1 cellular context compared by ENCODE assay signal in genomic region chr12:49367381-49368239, GRCh38.
A peak's percentile ranks its signal among the peaks of the same experiment; 100 is the strongest.
TF ChIP-seq lines count a peak whose summit lies in the region.

Gene SPATS2, plus strand, starts transcription at chr12:49367462. Its CDS starts 93,551 bp downstream, at chr12:49461013.

TF ChIP-seq in K562, 482 proteins besides CTCF, POLR2A, EP300 and RAD21 (continued from another document and continues in another):
- TF ChIP-seq, protein P1, sequence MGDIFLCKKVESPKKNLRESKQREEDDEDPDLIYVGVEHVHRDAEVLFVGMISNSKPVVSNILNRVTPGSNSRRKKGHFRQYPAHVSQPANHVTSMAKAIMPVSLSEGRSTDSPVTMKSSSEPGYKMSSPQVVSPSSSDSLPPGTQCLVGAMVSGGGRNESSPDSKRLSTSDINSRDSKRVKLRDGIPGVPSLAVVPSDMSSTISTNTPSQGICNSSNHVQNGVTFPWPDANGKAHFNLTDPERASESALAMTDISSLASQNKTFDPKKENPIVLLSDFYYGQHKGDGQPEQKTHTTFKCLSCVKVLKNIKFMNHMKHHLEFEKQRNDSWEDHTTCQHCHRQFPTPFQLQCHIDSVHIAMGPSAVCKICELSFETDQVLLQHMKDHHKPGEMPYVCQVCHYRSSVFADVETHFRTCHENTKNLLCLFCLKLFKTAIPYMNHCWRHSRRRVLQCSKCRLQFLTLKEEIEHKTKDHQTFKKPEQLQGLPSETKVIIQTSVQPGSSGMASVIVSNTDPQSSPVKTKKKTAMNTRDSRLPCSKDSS (IDR thresholded peaks at IDR 0.05; ENCODE audit: low read depth, partially characterized antibody), result no peak
- TF ChIP-seq, protein P2, sequence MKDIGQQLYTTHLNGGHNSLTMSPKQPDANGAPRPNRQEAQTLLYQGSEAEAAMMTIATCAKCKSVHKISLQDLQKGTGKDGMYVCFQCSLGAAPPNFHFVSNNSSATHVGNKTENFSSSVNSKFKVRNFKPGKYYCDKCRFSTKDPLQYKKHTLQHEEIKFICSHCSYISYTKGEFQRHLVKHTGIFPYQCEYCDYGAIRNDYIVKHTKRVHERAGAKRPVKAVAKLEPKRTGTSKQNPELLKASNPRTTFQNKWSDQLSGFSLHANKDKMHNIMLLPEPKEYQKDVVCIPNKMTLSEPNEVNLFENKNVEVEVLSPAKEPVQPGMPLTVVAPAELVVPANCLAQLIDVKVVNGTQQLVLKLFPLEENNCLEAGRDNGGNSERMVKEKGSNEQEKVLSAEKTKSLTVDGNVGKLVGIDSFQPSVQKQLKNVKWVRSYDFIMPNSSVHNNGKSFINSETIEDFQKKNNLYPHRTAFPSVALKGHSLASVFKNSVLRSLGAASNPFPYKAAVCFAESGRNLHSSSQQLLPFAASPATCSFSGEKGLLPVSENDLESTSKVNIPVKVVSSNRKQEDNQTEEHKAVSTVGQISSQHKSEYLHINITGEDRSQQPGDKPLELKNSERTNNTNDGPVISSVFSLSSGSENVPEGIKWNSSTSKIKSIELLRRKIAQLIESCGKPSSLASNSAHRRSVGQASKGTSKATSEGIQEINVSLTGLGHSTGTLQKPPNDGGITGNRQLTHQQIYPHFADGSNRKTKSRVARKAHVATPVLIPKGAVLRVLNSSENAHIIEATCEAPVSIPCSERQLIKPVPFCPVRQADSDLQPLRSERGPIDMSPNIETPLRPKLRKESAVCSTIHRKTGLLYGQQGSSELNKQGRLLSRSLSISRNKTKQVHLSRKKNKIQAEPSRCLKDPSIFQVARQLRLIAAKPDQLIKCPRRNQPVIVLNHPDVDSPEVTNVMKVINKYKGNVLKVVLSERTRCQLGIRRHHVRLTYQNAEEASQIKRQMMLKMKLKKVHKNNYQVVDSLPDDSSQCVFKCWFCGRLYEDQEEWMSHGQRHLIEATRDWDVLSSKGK (CRISPR knock-in tag; IDR thresholded peaks at IDR 0.05), result no peak
- TF ChIP-seq THAP7 (CRISPR knock-in tag; IDR thresholded peaks at IDR 0.05) (no peak), E2F5 (CRISPR knock-in tag; IDR thresholded peaks at IDR 0.05) (0 out of 2 replicates have a peak, but pooled peaks have one; percentile 4), PHF8 (IDR thresholded peaks at IDR 0.05; ENCODE audit: borderline replicate concordance, low read length) (peak; percentile 12; the same call in 1 of the 2 replicates), E2F3 (CRISPR knock-in tag; IDR thresholded peaks at IDR 0.05) (no peak), NFXL1 (CRISPR knock-in tag; IDR thresholded peaks at IDR 0.05) (no peak), FIP1L1 (IDR thresholded peaks at IDR 0.05; ENCODE audit: low read depth, low read length, poor library complexity, severe bottlenecking) (peak; percentile 15), ERF (CRISPR knock-in tag; IDR thresholded peaks at IDR 0.05) (no peak), EWSR1 (IDR thresholded peaks at IDR 0.05; ENCODE audit: borderline replicate concordance, low read depth, partially characterized antibody) (no peak), ELF2 (CRISPR knock-in tag; IDR thresholded peaks at IDR 0.05) (no peak), KDM1A (IDR thresholded peaks at IDR 0.05) (peak in 1 of 2 experiments; percentile 50; a peak in 1 of 4 replicates), GTF2E2 (tag; IDR thresholded peaks at IDR 0.05) (no peak; the same call in 1 of the 2 replicates), NR3C1 (CRISPR knock-in tag; IDR thresholded peaks at IDR 0.05) (no peak), FOXJ3 (CRISPR knock-in tag; IDR thresholded peaks at IDR 0.05) (no peak), PURB (CRISPR knock-in tag; IDR thresholded peaks at IDR 0.05; ENCODE audit: low read depth) (no peak), FOXK1 (CRISPR knock-in tag; IDR thresholded peaks at IDR 0.05; ENCODE audit: borderline replicate concordance) (no peak), ZNF75A (CRISPR knock-in tag; IDR thresholded peaks at IDR 0.05) (no peak), ZFP1 (CRISPR knock-in tag; IDR thresholded peaks at IDR 0.05) (no peak), ZBTB17 (CRISPR knock-in tag; IDR thresholded peaks at IDR 0.05) (no peak), ZNF785 (CRISPR knock-in tag; IDR thresholded peaks at IDR 0.05) (no peak), SMAD4 (CRISPR knock-in tag; conservative IDR thresholded peaks at IDR 0.05) (0 out of 2 replicates have a peak, but pooled peaks have one; percentile 47), ZNF133 (CRISPR knock-in tag; IDR thresholded peaks at IDR 0.05) (no peak), SMC3 (conservative IDR thresholded peaks at IDR 0.05; ENCODE audit: insufficient read depth, low read depth, low read length) (no peak), ZNF644 (tag; IDR thresholded peaks at IDR 0.05; ENCODE audit: low read depth) (no peak), POLR2G (IDR thresholded peaks at IDR 0.05; ENCODE audit: low read depth, low read length) (no peak), CEBPZ (IDR thresholded peaks at IDR 0.05; ENCODE audit: borderline replicate concordance, low read depth, low read length) (no peak), RBM34 (IDR thresholded peaks at IDR 0.05; ENCODE audit: borderline replicate concordance, insufficient read depth, low read length) (no peak), SMAD1 (IDR thresholded peaks at IDR 0.05; ENCODE audit: low read depth, low read length, partially characterized antibody) (no peak), TAF1 (IDR thresholded peaks at IDR 0.05; ENCODE audit: control insufficient read depth, extremely low read depth, insufficient read depth, low read length, severe bottlenecking) (no peak), L3MBTL2 (IDR thresholded peaks at IDR 0.05) (no peak), NEUROD1 (IDR thresholded peaks at IDR 0.05; ENCODE audit: borderline replicate concordance, low read depth, low read length, partially characterized antibody) (peak; percentile 45), MTA1 (IDR thresholded peaks at IDR 0.05; ENCODE audit: borderline replicate concordance) (0 out of 2 replicates have a peak, but pooled peaks have one; percentile 35), HMGN3 (IDR thresholded peaks at IDR 0.05; ENCODE audit: borderline replicate concordance, extremely low read depth, insufficient read length, low read depth, low read length) (no peak), ARID1B (IDR thresholded peaks at IDR 0.05) (0 out of 2 replicates have a peak, but pooled peaks have one; percentile 4), POLR2AphosphoS2 (IDR thresholded peaks at IDR 0.05; ENCODE audit: low read length) (no peak), SMARCA4 (IDR thresholded peaks at IDR 0.05) (peak; percentile 16; the same call in 1 of the 2 replicates), CEBPB (tag; IDR thresholded peaks at IDR 0.05) (no peak), MAZ (CRISPR knock-in tag; conservative IDR thresholded peaks at IDR 0.05 in 1 of 2, IDR thresholded peaks at IDR 0.05 in 1 of 2) (0 out of 4 replicates have a peak, but pooled peaks of 1 of the 2 experiments have one; percentile 51), KLF1 (tag; IDR thresholded peaks at IDR 0.05) (no peak), LCOR (CRISPR knock-in tag; IDR thresholded peaks at IDR 0.05) (0 out of 2 replicates have a peak, but pooled peaks have one; percentile 37), PYGO2 (tag; IDR thresholded peaks at IDR 0.05) (no peak), RCOR1 (IDR thresholded peaks at IDR 0.05; ENCODE audit: borderline replicate concordance in 1 of 2, low read depth in 2 of 2, low read length in 2 of 2) (no peak; a peak in 1 of 4 replicates), BMI1 (IDR thresholded peaks at IDR 0.05; ENCODE audit: low read length) (no peak)
- TF ChIP-seq, protein P3, sequence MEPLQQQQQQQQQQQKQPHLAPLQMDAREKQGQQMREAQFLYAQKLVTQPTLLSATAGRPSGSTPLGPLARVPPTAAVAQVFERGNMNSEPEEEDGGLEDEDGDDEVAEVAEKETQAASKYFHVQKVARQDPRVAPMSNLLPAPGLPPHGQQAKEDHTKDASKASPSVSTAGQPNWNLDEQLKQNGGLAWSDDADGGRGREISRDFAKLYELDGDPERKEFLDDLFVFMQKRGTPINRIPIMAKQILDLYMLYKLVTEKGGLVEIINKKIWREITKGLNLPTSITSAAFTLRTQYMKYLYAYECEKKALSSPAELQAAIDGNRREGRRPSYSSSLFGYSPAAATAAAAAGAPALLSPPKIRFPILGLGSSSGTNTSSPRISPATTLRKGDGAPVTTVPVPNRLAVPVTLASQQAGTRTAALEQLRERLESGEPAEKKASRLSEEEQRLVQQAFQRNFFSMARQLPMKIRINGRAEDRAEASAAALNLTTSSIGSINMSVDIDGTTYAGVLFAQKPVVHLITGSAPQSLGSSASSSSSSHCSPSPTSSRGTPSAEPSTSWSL (CRISPR knock-in tag; IDR thresholded peaks at IDR 0.05; ENCODE audit: borderline replicate concordance), result no peak
- TF ChIP-seq, protein P4, sequence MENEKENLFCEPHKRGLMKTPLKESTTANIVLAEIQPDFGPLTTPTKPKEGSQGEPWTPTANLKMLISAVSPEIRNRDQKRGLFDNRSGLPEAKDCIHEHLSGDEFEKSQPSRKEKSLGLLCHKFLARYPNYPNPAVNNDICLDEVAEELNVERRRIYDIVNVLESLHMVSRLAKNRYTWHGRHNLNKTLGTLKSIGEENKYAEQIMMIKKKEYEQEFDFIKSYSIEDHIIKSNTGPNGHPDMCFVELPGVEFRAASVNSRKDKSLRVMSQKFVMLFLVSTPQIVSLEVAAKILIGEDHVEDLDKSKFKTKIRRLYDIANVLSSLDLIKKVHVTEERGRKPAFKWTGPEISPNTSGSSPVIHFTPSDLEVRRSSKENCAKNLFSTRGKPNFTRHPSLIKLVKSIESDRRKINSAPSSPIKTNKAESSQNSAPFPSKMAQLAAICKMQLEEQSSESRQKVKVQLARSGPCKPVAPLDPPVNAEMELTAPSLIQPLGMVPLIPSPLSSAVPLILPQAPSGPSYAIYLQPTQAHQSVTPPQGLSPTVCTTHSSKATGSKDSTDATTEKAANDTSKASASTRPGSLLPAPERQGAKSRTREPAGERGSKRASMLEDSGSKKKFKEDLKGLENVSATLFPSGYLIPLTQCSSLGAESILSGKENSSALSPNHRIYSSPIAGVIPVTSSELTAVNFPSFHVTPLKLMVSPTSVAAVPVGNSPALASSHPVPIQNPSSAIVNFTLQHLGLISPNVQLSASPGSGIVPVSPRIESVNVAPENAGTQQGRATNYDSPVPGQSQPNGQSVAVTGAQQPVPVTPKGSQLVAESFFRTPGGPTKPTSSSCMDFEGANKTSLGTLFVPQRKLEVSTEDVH (IDR thresholded peaks at IDR 0.05; ENCODE audit: low read depth, partially characterized antibody), result no peak
- TF ChIP-seq, protein P5, sequence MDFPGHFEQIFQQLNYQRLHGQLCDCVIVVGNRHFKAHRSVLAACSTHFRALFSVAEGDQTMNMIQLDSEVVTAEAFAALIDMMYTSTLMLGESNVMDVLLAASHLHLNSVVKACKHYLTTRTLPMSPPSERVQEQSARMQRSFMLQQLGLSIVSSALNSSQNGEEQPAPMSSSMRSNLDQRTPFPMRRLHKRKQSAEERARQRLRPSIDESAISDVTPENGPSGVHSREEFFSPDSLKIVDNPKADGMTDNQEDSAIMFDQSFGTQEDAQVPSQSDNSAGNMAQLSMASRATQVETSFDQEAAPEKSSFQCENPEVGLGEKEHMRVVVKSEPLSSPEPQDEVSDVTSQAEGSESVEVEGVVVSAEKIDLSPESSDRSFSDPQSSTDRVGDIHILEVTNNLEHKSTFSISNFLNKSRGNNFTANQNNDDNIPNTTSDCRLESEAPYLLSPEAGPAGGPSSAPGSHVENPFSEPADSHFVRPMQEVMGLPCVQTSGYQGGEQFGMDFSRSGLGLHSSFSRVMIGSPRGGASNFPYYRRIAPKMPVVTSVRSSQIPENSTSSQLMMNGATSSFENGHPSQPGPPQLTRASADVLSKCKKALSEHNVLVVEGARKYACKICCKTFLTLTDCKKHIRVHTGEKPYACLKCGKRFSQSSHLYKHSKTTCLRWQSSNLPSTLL (IDR thresholded peaks at IDR 0.05), result peak; percentile 89
- TF ChIP-seq, protein P6, sequence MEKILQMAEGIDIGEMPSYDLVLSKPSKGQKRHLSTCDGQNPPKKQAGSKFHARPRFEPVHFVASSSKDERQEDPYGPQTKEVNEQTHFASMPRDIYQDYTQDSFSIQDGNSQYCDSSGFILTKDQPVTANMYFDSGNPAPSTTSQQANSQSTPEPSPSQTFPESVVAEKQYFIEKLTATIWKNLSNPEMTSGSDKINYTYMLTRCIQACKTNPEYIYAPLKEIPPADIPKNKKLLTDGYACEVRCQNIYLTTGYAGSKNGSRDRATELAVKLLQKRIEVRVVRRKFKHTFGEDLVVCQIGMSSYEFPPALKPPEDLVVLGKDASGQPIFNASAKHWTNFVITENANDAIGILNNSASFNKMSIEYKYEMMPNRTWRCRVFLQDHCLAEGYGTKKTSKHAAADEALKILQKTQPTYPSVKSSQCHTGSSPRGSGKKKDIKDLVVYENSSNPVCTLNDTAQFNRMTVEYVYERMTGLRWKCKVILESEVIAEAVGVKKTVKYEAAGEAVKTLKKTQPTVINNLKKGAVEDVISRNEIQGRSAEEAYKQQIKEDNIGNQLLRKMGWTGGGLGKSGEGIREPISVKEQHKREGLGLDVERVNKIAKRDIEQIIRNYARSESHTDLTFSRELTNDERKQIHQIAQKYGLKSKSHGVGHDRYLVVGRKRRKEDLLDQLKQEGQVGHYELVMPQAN (IDR thresholded peaks at IDR 0.05; ENCODE audit: borderline replicate concordance), result peak; percentile 32; the same call in 1 of the 2 replicates
